Comparison of ENCODE assay signal across 8 cellular contexts in the genomic region with DNA sequence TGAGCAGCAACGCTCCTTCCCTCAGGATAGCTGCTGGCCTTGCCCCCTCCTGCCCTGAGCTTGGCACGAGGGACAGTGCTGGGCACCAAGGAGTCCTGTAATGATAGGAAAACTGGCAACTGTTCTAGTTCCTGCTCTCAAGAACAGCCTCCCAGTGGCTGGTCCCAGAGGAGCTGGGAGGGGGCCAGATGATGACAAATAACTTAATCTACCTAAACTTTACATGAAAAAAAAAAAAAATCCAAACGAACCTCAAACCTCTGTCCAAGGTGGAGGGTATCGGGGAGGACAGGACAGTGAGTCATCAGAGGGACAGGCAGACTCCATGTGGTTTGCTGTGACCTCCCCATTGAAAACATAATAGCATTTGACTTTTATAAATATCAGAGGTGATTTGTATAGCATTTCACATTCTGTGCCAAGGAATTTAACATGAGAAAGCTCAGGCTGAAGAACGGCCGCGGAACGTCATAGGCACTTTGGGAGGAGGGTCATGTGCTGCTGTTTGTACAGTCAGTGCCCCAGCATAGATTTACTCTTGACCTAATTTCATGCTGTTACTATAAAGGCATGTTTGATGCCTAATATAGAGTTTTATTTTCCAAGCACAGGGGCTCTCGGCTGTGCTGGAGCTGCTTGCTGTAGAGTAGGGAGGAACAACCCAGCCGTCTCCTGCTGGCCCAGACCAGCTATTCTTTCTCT.
A peak's percentile ranks its signal among the peaks of the same experiment; 100 is the strongest.
DNase-seq lines count a peak whose midpoint lies in the region; ATAC-seq and TF ChIP-seq lines count a peak whose summit lies in the region.

No MANE protein-coding gene starts in this region.

- H3K36me3 ChIP-seq in BJ (ENCODE audit: control insufficient read depth, insufficient read depth, low read length), result no peaks in the 10 kb centered on the region
- H3K36me3 ChIP-seq in gastroesophageal sphincter, result peaks cover 0 to 31% of the 10 kb centered on the region in 2 donors

- ATAC-seq in gastroesophageal sphincter (peak; percentile 78), GM19023 (IDR thresholded peaks at IDR 0.05; ENCODE audit: unreplicated experiment) (no peak), HG02885 (IDR thresholded peaks at IDR 0.05; ENCODE audit: poor library complexity, unreplicated experiment) (no peak)

- no peaks in the 10 kb centered on the region for H3K9me3 ChIP-seq in gastroesophageal sphincter

- peak; percentile 98 for TF ChIP-seq EP300 in gastroesophageal sphincter (IDR thresholded peaks at IDR 0.05)

- H3K4me3 ChIP-seq in BJ (ENCODE audit: low read depth, low read length) (no peak overlapping the region), gastroesophageal sphincter (no peak overlapping the region)

- no peak for TF ChIP-seq CTCF in BJ (IDR thresholded peaks at IDR 0.05; ENCODE audit: insufficient read depth, low read depth, low read length)
- no peak for TF ChIP-seq CTCF in VCaP (conservative IDR thresholded peaks at IDR 0.05)
- TF ChIP-seq CTCF in gastroesophageal sphincter (IDR thresholded peaks at IDR 0.05), result peak in 2 of 4 experiments; percentile 27 to 33

- CTCF ChIA-PET in BJ (lab: Yijun Ruan, JAX), result interaction anchor here (1.0 kb wide), 2 partner anchors 64 to 162 kb away, joined by 3 read pairs; no protein-coding TSS in a partner anchor

- intact Hi-C loops in posterior vena cava (cut with DNase I), result no loop called here

- POLR2A ChIA-PET in BJ (lab: Charles Lee), result no interaction called here

- TF ChIP-seq POLR2A in gastroesophageal sphincter (IDR thresholded peaks at IDR 0.05), result peak; percentile 42 to 43

- peaks cover 6% of the 10 kb centered on the region for H3K27me3 ChIP-seq in BJ (ENCODE audit: control insufficient read depth, insufficient read depth, low read length)
- H3K27me3 ChIP-seq in gastroesophageal sphincter, result no peaks in the 10 kb centered on the region

- peak; percentile 3 for DNase-seq in BJ (ENCODE audit: low read depth)
- DNase-seq in posterior vena cava (ENCODE audit: low spot score), result peak; percentile 86
- no peak for DNase-seq in SHP77 (lab: John Stamatoyannopoulos, UW)
- no peak for DNase-seq in stimulated activated CD4-positive, alpha-beta T cell treated with anti-CD3 and anti-CD28 coated beads, Interleukin-4, amount 100 ng/mL, for 1 hour

- 2 to 5% methylated on average over 9 to 10 of the region's 10 CpGs for WGBS in gastroesophageal sphincter (ENCODE audit: low coverage in 1 of 2), 2 donors

- peaks cover 67 to 100% (median 76%) of the 10 kb centered on the region in 3 donors for H3K4me1 ChIP-seq in gastroesophageal sphincter

- H3K27ac ChIP-seq in VCaP (peak overlapping the region; percentile 93), gastroesophageal sphincter (peak overlapping the region; percentile 92 to 100 (median 96))

Comparison
In these comparisons a context has a peak if more than half of its experiments do, and no peak if none do; other contexts are left out.
1. DNase-seq: peak in BJ (single experiment) and posterior vena cava (single experiment); none in SHP77 (0 of 2) and stimulated activated CD4-positive, alpha-beta T cell treated with anti-CD3 and anti-CD28 coated beads, Interleukin-4, amount 100 ng/mL, for 1 hour (single experiment).